Comparison of ENCODE assay signal across 10 cellular contexts in the genomic region with DNA sequence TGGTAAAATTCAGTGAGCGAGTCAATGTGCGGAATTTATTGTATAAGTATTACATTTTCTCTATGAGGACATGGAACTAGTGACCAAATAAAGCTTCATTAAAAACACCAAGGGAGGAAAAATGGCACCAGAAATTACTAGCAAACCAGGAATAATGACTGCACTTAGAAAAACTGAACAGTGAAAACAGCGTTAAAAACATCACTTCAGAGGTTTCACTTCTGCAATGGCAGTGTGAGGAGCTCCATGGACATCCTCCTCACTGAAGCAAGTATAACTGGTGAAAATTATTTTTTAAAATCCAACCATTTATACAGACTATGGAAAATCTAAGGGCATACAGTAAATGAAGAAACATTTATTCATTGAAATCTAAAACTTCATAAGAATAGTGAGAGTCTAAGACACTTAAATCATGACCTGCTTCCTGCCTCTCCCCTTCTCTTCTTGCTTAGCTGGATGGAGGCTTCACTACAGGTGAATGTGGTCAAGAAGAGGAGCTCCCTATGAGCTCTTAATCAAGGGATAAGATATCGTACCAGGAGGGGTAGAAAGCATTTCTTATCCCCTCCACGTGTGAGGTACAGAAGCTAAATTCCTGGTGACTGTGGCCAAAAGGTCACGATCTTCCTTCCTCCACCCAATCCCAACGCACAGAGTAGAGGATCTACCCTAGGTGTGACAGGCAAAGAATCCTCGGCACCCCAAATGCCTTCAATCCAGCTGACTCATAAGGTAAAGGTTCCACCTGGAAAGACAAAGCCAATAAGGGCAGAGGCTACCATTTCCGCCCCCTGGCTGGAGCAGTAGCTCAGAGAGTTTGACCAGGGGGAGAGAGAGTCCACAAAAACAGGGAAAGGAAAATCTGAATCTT. TPM values are rescaled to one million over a fixed set of nuclear protein-coding genes. Genes with fewer than 3 reads are reported as not detected.
A peak's percentile ranks its signal among the peaks of the same experiment; 100 is the strongest.
DNase-seq lines count a peak whose midpoint lies in the region; ATAC-seq, FAIRE-seq and TF ChIP-seq lines count a peak whose summit lies in the region.
"Had no signal": no experiment of that assay in that cellular context is flagged by ENCODE, and none has a peak within 500 bp of the region (broad histone marks: within the 10 kb centered on the region; RNA-seq: fewer than 3 reads in every experiment).

No MANE protein-coding gene starts in this region.

- TF ChIP-seq POLR2A in HepG2 (IDR thresholded peaks at IDR 0.05; ENCODE audit: insufficient read depth in 1 of 2, low read depth in 2 of 2, low read length in 2 of 2), result no peak

- CTCF ChIA-PET in HepG2 (lab: Yijun Ruan, JAX; ENCODE audit: low intra/inter-chr PET ratio, low total read pairs), result no interaction called here

- H3K4me2 ChIP-seq in mesendoderm (ENCODE audit: low read length) (no peak overlapping the region), HepG2 (ENCODE audit: low read depth, low read length) (no peak overlapping the region)

- TF ChIP-seq CTCF in HepG2 (CRISPR knock-in tag; IDR thresholded peaks at IDR 0.05), result no peak

- H3K79me1 ChIP-seq in mesendoderm (ENCODE audit: low read length), result peaks cover 2% of the 10 kb centered on the region

- no CpG with 5 or more reads among the region's 9 CpGs for WGBS in mesendoderm (ENCODE audit: extremely low coverage, insufficient coverage, low lambda C conversion rate)
- WGBS in HepG2 (ENCODE audit: low lambda C conversion rate), result 93% methylated on average over 9 of the region's 9 CpGs

- no peaks in the 10 kb centered on the region for H3K27me3 ChIP-seq in mesendoderm (ENCODE audit: insufficient read depth, low read length, poor library complexity)
- no peaks in the 10 kb centered on the region for H3K27me3 ChIP-seq in HepG2 (ENCODE audit: control insufficient read depth in 1 of 2, insufficient read depth in 2 of 2, low read length in 2 of 2)
- H3K27me3 ChIP-seq: heart right ventricle had no signal

- no TSS peak for BruUV-seq in HepG2 (replicated peaks; lab: Mats Ljungman, UMichigan)

- TF ChIP-seq EP300 in HepG2 (IDR thresholded peaks at IDR 0.05; ENCODE audit: low read depth in 2 of 2, low read length in 2 of 2) (no peak), HepG2 (CRISPR knock-in tag; IDR thresholded peaks at IDR 0.05; ENCODE audit: borderline replicate concordance) (no peak)

- H3K4ac ChIP-seq in mesendoderm (ENCODE audit: low read depth, low read length), result no peak overlapping the region

- no peak overlapping the region for H2AK5ac ChIP-seq in mesendoderm (ENCODE audit: low read length)

- no peak overlapping the region for H2BK120ac ChIP-seq in mesendoderm (ENCODE audit: low read depth, low read length)

- no peaks in the 10 kb centered on the region for H3K9me3 ChIP-seq in HepG2 (ENCODE audit: low read length)
- H3K9me3 ChIP-seq: heart right ventricle had no signal

- TF ChIP-seq RAD21 in HepG2 (CRISPR knock-in tag; IDR thresholded peaks at IDR 0.05), result no peak

- H3K18ac ChIP-seq in mesendoderm (ENCODE audit: low read length), result no peak overlapping the region

- H3K56ac ChIP-seq in mesendoderm (ENCODE audit: low read length), result no peak overlapping the region

- H2BK5ac ChIP-seq in mesendoderm (ENCODE audit: low read length), result no peak overlapping the region

- intact Hi-C loops in HepG2 (cut with micrococcal nuclease; ENCODE audit: unreplicated experiment), result no loop called here

- no peaks in the 10 kb centered on the region for H4K20me1 ChIP-seq in HepG2 (ENCODE audit: insufficient read depth, low read length)

- no peak for FAIRE-seq in HepG2 (lab: Jason Lieb, UNC)
- FAIRE-seq: TTC549 had no signal

- DNase-seq in mesendoderm (peak; percentile 57), DMS79 (lab: John Stamatoyannopoulos, UW) (no peak), DMS79 treated with DMSO at 0.1 percent for 48 hours (lab: John Stamatoyannopoulos, UW) (no peak), HepG2 (ENCODE audit: low spot score) (no peak)
- DNase-seq: heart right ventricle, NCI-H2227 treated with DMSO at 0.1 percent for 48 hours had no signal

- in situ Hi-C loops in HepG2 (cut with HindIII; ENCODE audit: extremely low pct_ligation_motif_present, low pct_unique_long_range_greater_than_20kb), result no loop called here

- H3K79me2 ChIP-seq in mesendoderm (ENCODE audit: control insufficient read depth, insufficient read depth, low read length) (no peaks in the 10 kb centered on the region), HepG2 (ENCODE audit: insufficient read depth, low read length) (no peaks in the 10 kb centered on the region)

- POLR2A ChIA-PET in HepG2 (lab: Yijun Ruan, JAX), result interaction anchor here (1.1 to 2.3 kb wide), 2 partner anchors 9 to 11 kb away, joined by 3 to 8 read pairs; a partner anchor contains a TSS

- no peak overlapping the region for H3K23ac ChIP-seq in mesendoderm (ENCODE audit: low read length)

- no peak overlapping the region for H4K8ac ChIP-seq in mesendoderm (ENCODE audit: low read depth, low read length)

- H3K9ac ChIP-seq in mesendoderm (ENCODE audit: low read length), result no peak overlapping the region
- no peak overlapping the region for H3K9ac ChIP-seq in HepG2 (ENCODE audit: insufficient read depth, low read depth, low read length)

- no peak overlapping the region for H2BK15ac ChIP-seq in mesendoderm (replicated peaks; ENCODE audit: low read depth)

- ATAC-seq in GM18909 (IDR thresholded peaks at IDR 0.05; ENCODE audit: poor library complexity, unreplicated experiment), result peak; percentile 93
- peak; percentile 86 for ATAC-seq in GM21825 (IDR thresholded peaks at IDR 0.05; ENCODE audit: unreplicated experiment)
- ATAC-seq in HG03520 (IDR thresholded peaks at IDR 0.05; ENCODE audit: unreplicated experiment), result peak; percentile 85
- no peak for ATAC-seq in HepG2

- H3K4me3 ChIP-seq in mesendoderm (ENCODE audit: low read length) (no peak overlapping the region), HepG2 (replicated peaks in 1 of 3; ENCODE audit: insufficient read depth in 1 of 3, low read depth in 2 of 3, low read length in 3 of 3) (no peak overlapping the region)

- H4K5ac ChIP-seq in mesendoderm (ENCODE audit: low read length), result no peak overlapping the region

- H3K27ac ChIP-seq in mesendoderm (ENCODE audit: low read depth, low read length) (no peak overlapping the region), HepG2 (ENCODE audit: extremely low read length, insufficient read depth, low read length) (no peak overlapping the region)

- no peak overlapping the region for H2AFZ ChIP-seq in HepG2 (ENCODE audit: low read length)

- H3K4me1 ChIP-seq in mesendoderm (ENCODE audit: control insufficient read depth, low read depth, low read length) (peaks cover 3% of the 10 kb centered on the region), HepG2 (ENCODE audit: insufficient read depth, low read length) (no peaks in the 10 kb centered on the region)

- H3K36me3 ChIP-seq in mesendoderm (ENCODE audit: control insufficient read depth, insufficient read depth, low read length) (no peaks in the 10 kb centered on the region), HepG2 (replicated peaks in 1 of 2; ENCODE audit: control insufficient read depth in 1 of 2, insufficient read depth in 2 of 2, low read length in 2 of 2) (no peaks in the 10 kb centered on the region)
- H3K36me3 ChIP-seq: heart right ventricle had no signal

RNA-seq across cellular contexts. Expression of a gene that starts 12.3 kb away (rescaled TPM):
- polyA plus RNA-seq in mesendoderm (2013, experiment 1 of 2), result 37.3 TPM
- 39.0 TPM for polyA plus RNA-seq in mesendoderm (2013, experiment 2 of 2)
- 49.9 and 85.2 TPM in 2 replicates for total RNA-seq in HepG2 (2016; rRNA removed; fragmentation: Illumina TruSeq; extraction: Trizol)
- 17.0 and 17.9 TPM in 2 replicates for total RNA-seq in HepG2 (2016; cell fraction: cytosol; rRNA removed; fragmentation: Illumina TruSeq; extraction: Trizol; ENCODE audit: low read depth)
- total RNA-seq in HepG2 (2016; cell fraction: insoluble cytoplasmic fraction; rRNA removed; fragmentation: Illumina TruSeq; extraction: Trizol), result 54.7 and 88.6 TPM in 2 replicates
- 30.4 and 36.4 TPM in 2 replicates for total RNA-seq in HepG2 (2016; cell fraction: membrane; rRNA removed; fragmentation: Illumina TruSeq; extraction: Trizol)
- total RNA-seq in HepG2 (2016; cell fraction: nucleus; rRNA removed; fragmentation: Illumina TruSeq; extraction: Trizol), result 29.6 and 32.2 TPM in 2 replicates
- polyA plus RNA-seq in HepG2 (2011; rRNA removed), result 10.3 and 14.5 TPM in 2 replicates
- polyA plus RNA-seq in HepG2 (2011; cell fraction: cytosol; rRNA removed), result 7.0 and 7.5 TPM in 2 replicates
- polyA plus RNA-seq in HepG2 (2011; cell fraction: nucleus; rRNA removed), result 4.1 and 5.1 TPM in 2 replicates
- polyA plus RNA-seq in HepG2 (2012), result 19.9 and 21.0 TPM in 2 replicates
- 7.8 and 9.6 TPM in 2 replicates for polyA plus RNA-seq in HepG2 (2016; cell fraction: cytosol; fragmentation: Illumina TruSeq; extraction: Trizol; ENCODE audit: low read depth)
- 78.3 and 79.2 TPM in 2 replicates for polyA plus RNA-seq in HepG2 (2016; cell fraction: insoluble cytoplasmic fraction; fragmentation: Illumina TruSeq; extraction: Trizol; ENCODE audit: low read depth)
- polyA plus RNA-seq in HepG2 (2016; cell fraction: membrane; fragmentation: Illumina TruSeq; extraction: Trizol; ENCODE audit: low read depth), result 15.4 and 16.4 TPM in 2 replicates
- 33.6 and 34.4 TPM in 2 replicates for polyA plus RNA-seq in HepG2 (2016; cell fraction: nucleus; fragmentation: Illumina TruSeq; extraction: Trizol; ENCODE audit: insufficient read depth, low read depth)
- polyA minus RNA-seq in HepG2 (2011; rRNA and poly(A)+ RNA removed; ENCODE audit: low replicate concordance), result 7.9 and 11.6 TPM in 2 replicates
- polyA minus RNA-seq in HepG2 (2011; cell fraction: cytosol; rRNA and poly(A)+ RNA removed), result 10.0 and 11.0 TPM in 2 replicates
- 17.8 and 22.7 TPM in 2 replicates for polyA minus RNA-seq in HepG2 (2011; cell fraction: nucleus; rRNA and poly(A)+ RNA removed)

RNA-seq across cellular contexts. Expression of a gene that starts 53.3 kb away (rescaled TPM):
- 4.9 TPM for polyA plus RNA-seq in mesendoderm (2013, experiment 1 of 2)
- 5.0 TPM for polyA plus RNA-seq in mesendoderm (2013, experiment 2 of 2)
- total RNA-seq in HepG2 (2016; rRNA removed; fragmentation: Illumina TruSeq; extraction: Trizol), result 11.6 and 17.2 TPM in 2 replicates
- 2.7 and 2.9 TPM in 2 replicates for total RNA-seq in HepG2 (2016; cell fraction: cytosol; rRNA removed; fragmentation: Illumina TruSeq; extraction: Trizol; ENCODE audit: low read depth)
- total RNA-seq in HepG2 (2016; cell fraction: insoluble cytoplasmic fraction; rRNA removed; fragmentation: Illumina TruSeq; extraction: Trizol), result 10.8 and 16.0 TPM in 2 replicates
- 5.0 TPM in 2 replicates for total RNA-seq in HepG2 (2016; cell fraction: membrane; rRNA removed; fragmentation: Illumina TruSeq; extraction: Trizol)
- 37.0 and 37.6 TPM in 2 replicates for total RNA-seq in HepG2 (2016; cell fraction: nucleus; rRNA removed; fragmentation: Illumina TruSeq; extraction: Trizol)
- polyA plus RNA-seq in HepG2 (2011; rRNA removed), result 3.3 and 3.8 TPM in 2 replicates
- 1.4 and 1.7 TPM in 2 replicates for polyA plus RNA-seq in HepG2 (2011; cell fraction: cytosol; rRNA removed)
- polyA plus RNA-seq in HepG2 (2011; cell fraction: nucleus; rRNA removed), result 10.2 and 12.2 TPM in 2 replicates
- 6.7 and 8.7 TPM in 2 replicates for polyA plus RNA-seq in HepG2 (2012)
- polyA plus RNA-seq in HepG2 (2016; cell fraction: cytosol; fragmentation: Illumina TruSeq; extraction: Trizol; ENCODE audit: low read depth), result 0.57 and 0.58 TPM in 2 replicates
- polyA plus RNA-seq in HepG2 (2016; cell fraction: insoluble cytoplasmic fraction; fragmentation: Illumina TruSeq; extraction: Trizol; ENCODE audit: low read depth), result 5.1 and 5.7 TPM in 2 replicates
- 1.4 TPM in 2 replicates for polyA plus RNA-seq in HepG2 (2016; cell fraction: membrane; fragmentation: Illumina TruSeq; extraction: Trizol; ENCODE audit: low read depth)
- 24.3 and 25.6 TPM in 2 replicates for polyA plus RNA-seq in HepG2 (2016; cell fraction: nucleus; fragmentation: Illumina TruSeq; extraction: Trizol; ENCODE audit: insufficient read depth, low read depth)
- 7.4 and 13.2 TPM in 2 replicates for polyA minus RNA-seq in HepG2 (2011; rRNA and poly(A)+ RNA removed; ENCODE audit: low replicate concordance)
- polyA minus RNA-seq in HepG2 (2011; cell fraction: cytosol; rRNA and poly(A)+ RNA removed), result 4.0 and 5.6 TPM in 2 replicates
- polyA minus RNA-seq in HepG2 (2011; cell fraction: nucleus; rRNA and poly(A)+ RNA removed), result 53.5 and 55.6 TPM in 2 replicates
